ENCODE assay signal across 2 cellular contexts in the genomic region with DNA sequence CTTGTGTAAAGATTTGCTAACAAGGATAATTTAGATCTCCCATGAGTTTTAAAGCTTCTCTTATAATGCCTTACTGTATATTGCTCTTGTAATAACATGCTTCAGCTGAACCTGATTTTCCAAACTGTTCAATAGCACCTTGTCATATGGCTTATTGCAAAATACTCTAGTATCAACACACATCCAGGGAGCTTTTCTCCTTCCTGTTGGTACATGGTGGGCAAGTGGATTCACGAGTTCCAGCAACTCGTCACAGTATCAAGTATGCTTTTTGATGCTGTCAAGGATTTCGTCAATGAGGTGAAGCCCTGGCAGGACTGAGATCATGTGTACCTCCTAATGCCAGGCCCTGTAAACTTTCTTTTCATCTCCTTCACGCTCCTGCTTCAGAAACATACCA.
A peak's percentile ranks its signal among the peaks of the same experiment; 100 is the strongest.
TF ChIP-seq lines count a peak whose summit lies in the region.

No MANE protein-coding gene starts in this region.

TF ChIP-seq in HepG2, 621 proteins besides CTCF, POLR2A, EP300 and RAD21:
- TF ChIP-seq NPAS2 (CRISPR knock-in tag; IDR thresholded peaks at IDR 0.05; ENCODE audit: borderline replicate concordance) (no peak), CEBPB (IDR thresholded peaks at IDR 0.05; ENCODE audit: borderline replicate concordance, low read depth, low read length) (peak; percentile 12; the same call in 1 of the 2 replicates)

TF ChIP-seq in K562, 482 proteins besides CTCF, POLR2A, EP300 and RAD21:
- 0 out of 2 replicates have a peak, but pooled peaks have one; percentile 6 for TF ChIP-seq CEBPB (tag; IDR thresholded peaks at IDR 0.05)
- TF ChIP-seq, protein P1, sequence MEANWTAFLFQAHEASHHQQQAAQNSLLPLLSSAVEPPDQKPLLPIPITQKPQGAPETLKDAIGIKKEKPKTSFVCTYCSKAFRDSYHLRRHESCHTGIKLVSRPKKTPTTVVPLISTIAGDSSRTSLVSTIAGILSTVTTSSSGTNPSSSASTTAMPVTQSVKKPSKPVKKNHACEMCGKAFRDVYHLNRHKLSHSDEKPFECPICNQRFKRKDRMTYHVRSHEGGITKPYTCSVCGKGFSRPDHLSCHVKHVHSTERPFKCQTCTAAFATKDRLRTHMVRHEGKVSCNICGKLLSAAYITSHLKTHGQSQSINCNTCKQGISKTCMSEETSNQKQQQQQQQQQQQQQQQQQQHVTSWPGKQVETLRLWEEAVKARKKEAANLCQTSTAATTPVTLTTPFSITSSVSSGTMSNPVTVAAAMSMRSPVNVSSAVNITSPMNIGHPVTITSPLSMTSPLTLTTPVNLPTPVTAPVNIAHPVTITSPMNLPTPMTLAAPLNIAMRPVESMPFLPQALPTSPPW (CRISPR knock-in tag; IDR thresholded peaks at IDR 0.05): no peak
